ENCODE assay signal across 4 cellular contexts in genomic region chr15:34389594-34390086, GRCh38. TPM values are rescaled to one million over a fixed set of nuclear protein-coding genes. Genes with fewer than 3 reads are reported as not detected.
"Had no signal": no experiment of that assay in that cellular context is flagged by ENCODE, and none has a peak within 500 bp of the region (broad histone marks: within the 10 kb centered on the region; RNA-seq: fewer than 3 reads in every experiment).

No MANE protein-coding gene starts in this region.

RNA-seq across cellular contexts. Expression of gene NUTM1, which starts 46.5 kb away (rescaled TPM):
- total RNA-seq: M059J, Right ventricle myocardium superior, SJSA1 had no signal
- polyA plus RNA-seq: SK-N-SH had no signal
